In genomic region chr1:227542153-227543120, GRCh38 we compare ENCODE assay signal across 8 cellular contexts. TPM values are rescaled to one million over a fixed set of nuclear protein-coding genes. Genes with fewer than 3 reads are reported as not detected.
A peak's percentile ranks its signal among the peaks of the same experiment; 100 is the strongest.
DNase-seq lines count a peak whose midpoint lies in the region; ATAC-seq and TF ChIP-seq lines count a peak whose summit lies in the region.

No MANE protein-coding gene starts in this region.

- H3K27ac ChIP-seq in osteoblast (ENCODE audit: low read depth, low read length) = peak overlapping the region; percentile 45
- peak overlapping the region; percentile 74 to 79 for H3K27ac ChIP-seq in testis

- H3K4me2 ChIP-seq in osteoblast (ENCODE audit: insufficient read depth, low read length) = peak overlapping the region; percentile 86

- DNase-seq in DMS153 (lab: John Stamatoyannopoulos, UW) = peak; percentile 85
- peak; percentile 89 for DNase-seq in HuH-7 (ENCODE audit: low spot score)
- DNase-seq in activated naive CD4-positive, alpha-beta T cell treated with anti-CD3 and anti-CD28 coated beads, Interleukin-2, amount 50 U/mL, for 16 hours = peak; percentile 92
- DNase-seq in head of caudate nucleus = peak; percentile 55 to 94 (median 88)
- DNase-seq in osteoblast (ENCODE audit: insufficient read length, low spot score, missing footprints) = peak; percentile 99
- peak; percentile 87 for DNase-seq in testis

- H3K4me1 ChIP-seq in osteoblast (ENCODE audit: insufficient read depth, low read length) = peaks cover 9% of the 10 kb centered on the region
- peaks cover 30% of the 10 kb centered on the region for H3K4me1 ChIP-seq in testis

- TF ChIP-seq CTCF in osteoblast (IDR thresholded peaks at IDR 0.05; ENCODE audit: extremely low read depth, low read depth, low read length) = peak; percentile 66
- TF ChIP-seq CTCF in testis (IDR thresholded peaks at IDR 0.05) = peak; percentile 93 to 98 (median 95)

- H2AFZ ChIP-seq in osteoblast (ENCODE audit: low read length) = peak overlapping the region; percentile 93

- no peaks in the 10 kb centered on the region for H3K27me3 ChIP-seq in osteoblast (ENCODE audit: insufficient read depth, low read length)
- H3K27me3 ChIP-seq in testis = no peaks in the 10 kb centered on the region

- intact Hi-C loops in head of caudate nucleus (cut with DNase I) = no loop called here
- intact Hi-C loops in testis (cut with DNase I; ENCODE audit: low total_unique reads) = no loop called here

- H3K4me3 ChIP-seq in osteoblast (ENCODE audit: insufficient read depth, low read length) (peak overlapping the region; percentile 83), testis (peak overlapping the region; percentile 72 to 82)

- H3K9me3 ChIP-seq in osteoblast (ENCODE audit: low read depth, low read length) (no peaks in the 10 kb centered on the region), testis (no peaks in the 10 kb centered on the region)

- H3K79me2 ChIP-seq in osteoblast (ENCODE audit: insufficient read depth, low read length) = peaks cover 3% of the 10 kb centered on the region

- 3 to 4% methylated on average over 15 to 50 of the region's 84 CpGs for WGBS in testis, 2 donors

- TF ChIP-seq POLR2A in Raji (IDR thresholded peaks at IDR 0.05; ENCODE audit: insufficient read depth, low read depth, low read length) (peak; percentile 39; the same call in 1 of the 2 replicates), testis (IDR thresholded peaks at IDR 0.05) (no peak)

- H4K20me1 ChIP-seq in osteoblast (ENCODE audit: insufficient read depth, low read length) = no peaks in the 10 kb centered on the region

- peak; percentile 98 for ATAC-seq in GM21515 (IDR thresholded peaks at IDR 0.05; ENCODE audit: unreplicated experiment)

- H3K36me3 ChIP-seq in osteoblast (ENCODE audit: insufficient read depth, low read length) (no peaks in the 10 kb centered on the region), testis (ENCODE audit: low read depth, missing control alignments) (no peaks in the 10 kb centered on the region)

RNA-seq across cellular contexts. Expression of gene ZNF678, which starts 20.9 kb away (rescaled TPM):
- 3.6 and 6.2 TPM in 2 replicates for total RNA-seq in osteoblast
- 10 to 100 TPM; 12.8 to 18.6 TPM for total RNA-seq in testis
- 3.2 TPM for polyA plus RNA-seq in testis (ENCODE audit: insufficient read depth, low read depth, low replicate concordance)

Comparison
In these comparisons a context has a peak if more than half of its experiments do, and no peak if none do; other contexts are left out.
1. Peak in every context shown above with its lines: DNase-seq, ATAC-seq, H3K4me3 ChIP-seq and H3K27ac ChIP-seq.